Comparison of ENCODE assay signal across 16 cellular contexts in genomic region chr18:34611904-34612303, GRCh38.
"Had no signal": no experiment of that assay in that cellular context is flagged by ENCODE, and none has a peak within 500 bp of the region (broad histone marks: within the 10 kb centered on the region; RNA-seq: fewer than 3 reads in every experiment).

No MANE protein-coding gene starts in this region.

- H3K4me1 ChIP-seq: adrenal gland, neural progenitor cell, tibial nerve, vagina had no signal

- FAIRE-seq: bronchial epithelial cell, colon had no signal

- H3K27ac ChIP-seq: adrenal gland, epithelial cell of prostate, neural progenitor cell, ovary, tibial nerve, vagina had no signal

- H3K27me3 ChIP-seq: adrenal gland, neural progenitor cell, ovary, tibial nerve, vagina had no signal

- H3K9ac ChIP-seq: neural progenitor cell had no signal

- H3K4me3 ChIP-seq: adrenal gland, neural progenitor cell, ovary, tibial nerve, vagina had no signal

- DNase-seq: activated CD4-positive, alpha-beta T cell treated with anti-CD3 and anti-CD28 coated beads, Interleukin-2, amount 50 U/mL, for 4 hours; activated gamma-delta T cell; adrenal gland; endodermal cell; foreskin fibroblast; mesendoderm; naive thymus-derived CD4-positive, alpha-beta T cell; ovary; stimulated activated naive CD8-positive, alpha-beta T cell treated with anti-CD3 and anti-CD28 coated beads, Interleukin-15, Interleukin-2, amounts not matched to agents 100 U/mL and 50 U/mL, for 24 hours had no signal

- H3K36me3 ChIP-seq: adrenal gland, neural progenitor cell, ovary, tibial nerve, vagina had no signal

- ATAC-seq: activated naive CD4-positive, alpha-beta T cell treated with anti-CD3 and anti-CD28 coated beads, Interleukin-2, amount 50 U/mL, for 72 hours; naive thymus-derived CD4-positive, alpha-beta T cell; stimulated activated naive CD8-positive, alpha-beta T cell treated with anti-CD3 and anti-CD28 coated beads, Interleukin-15, Interleukin-2, amounts not matched to agents 100 U/mL and 50 U/mL, for 24 hours had no signal

- H3K9me3 ChIP-seq: adrenal gland, ovary, vagina had no signal
